8 cellular contexts compared by ENCODE assay signal in the genomic region with DNA sequence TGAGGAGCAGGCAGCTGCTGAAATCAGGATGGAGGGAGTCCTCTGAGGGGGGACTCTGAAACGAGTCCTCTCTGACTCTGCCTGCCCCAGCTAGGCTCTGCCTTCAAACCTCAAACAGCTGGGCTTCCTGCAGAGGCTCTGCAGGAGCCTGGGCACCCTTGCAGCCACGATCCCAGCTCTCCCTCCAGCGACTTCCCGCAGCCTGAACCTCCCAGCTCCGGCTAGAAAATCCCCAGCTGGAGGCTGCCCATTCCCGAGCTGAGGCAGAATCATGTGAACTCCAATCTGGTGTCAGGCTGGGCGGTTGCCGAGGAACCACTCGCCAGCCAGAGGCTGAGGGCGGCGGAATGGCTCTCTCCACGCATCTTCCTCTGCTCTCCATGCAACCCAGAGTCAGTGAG.
A peak's percentile ranks its signal among the peaks of the same experiment; 100 is the strongest.
DNase-seq lines count a peak whose midpoint lies in the region; ATAC-seq and TF ChIP-seq lines count a peak whose summit lies in the region.

Gene GPR68 (minus strand): TSS at position 204 of the 401 bp plus-strand sequence. CDS start 9,654 bp downstream, outside the sequence.

- in situ Hi-C loops in astrocyte of the spinal cord (cut with HindIII; ENCODE audit: low sequenced_read_pairs) (no loop called here), GM13977 (cut with MboI; ENCODE audit: low pct_unique_long_range_greater_than_20kb, low sequenced_read_pairs, unreplicated experiment) (no loop called here)

- peak within 1 kb of the TSS; percentile 85 for H3K4me3 Mint-ChIP-seq in stimulated activated effector memory CD8-positive, alpha-beta T cell treated with anti-CD3 and anti-CD28 coated beads, Interleukin-12 subunit alpha, Interleukin-12 subunit beta, amount 100 ng/mL, for 72 hours

- peak within 1 kb of the TSS; percentile 22 for H3K4me3 ChIP-seq in astrocyte of the spinal cord (ENCODE audit: low read depth, low read length)

- ATAC-seq in stimulated activated effector memory CD8-positive, alpha-beta T cell treated with anti-CD3 and anti-CD28 coated beads, Interleukin-12 subunit alpha, Interleukin-12 subunit beta, amount 100 ng/mL, for 72 hours = no peak
- ATAC-seq in GM21825 (IDR thresholded peaks at IDR 0.05; ENCODE audit: unreplicated experiment) = no peak

- peaks cover 98% of the 10 kb centered on the region for H3K36me3 Mint-ChIP-seq in stimulated activated effector memory CD8-positive, alpha-beta T cell treated with anti-CD3 and anti-CD28 coated beads, Interleukin-12 subunit alpha, Interleukin-12 subunit beta, amount 100 ng/mL, for 72 hours

- TF ChIP-seq CTCF in astrocyte of the spinal cord (IDR thresholded peaks at IDR 0.05; ENCODE audit: low read depth, low read length) = no peak
- TF ChIP-seq CTCF in GM13977 (IDR thresholded peaks at IDR 0.05; ENCODE audit: extremely low read depth, insufficient read depth, missing control alignments) = no peak

- peaks cover 4% of the 10 kb centered on the region for H3K9me3 Mint-ChIP-seq in stimulated activated effector memory CD8-positive, alpha-beta T cell treated with anti-CD3 and anti-CD28 coated beads, Interleukin-12 subunit alpha, Interleukin-12 subunit beta, amount 100 ng/mL, for 72 hours

- DNase-seq in NCI-H1105 treated with DMSO at 0.1 percent for 48 hours (lab: John Stamatoyannopoulos, UW) = peak; percentile 18
- no peak for DNase-seq in NCI-H1105 (lab: John Stamatoyannopoulos, UW)
- peak; percentile 82 for DNase-seq in NCI-H2171 treated with DMSO at 0.1 percent for 48 hours (lab: John Stamatoyannopoulos, UW)
- peak; percentile 74 for DNase-seq in astrocyte of the spinal cord (ENCODE audit: low read depth, low spot score)
- DNase-seq in iPS-NIHi7 (ENCODE audit: extremely low spot score) = peak; percentile 56
- no peak for DNase-seq in stimulated activated effector memory CD8-positive, alpha-beta T cell treated with anti-CD3 and anti-CD28 coated beads, Interleukin-12 subunit alpha, Interleukin-12 subunit beta, amount 100 ng/mL, for 72 hours (ENCODE audit: low spot score in 2 of 2)
- DNase-seq in GM13977 (ENCODE audit: low spot score) = no peak

- H3K27ac Mint-ChIP-seq in stimulated activated effector memory CD8-positive, alpha-beta T cell treated with anti-CD3 and anti-CD28 coated beads, Interleukin-12 subunit alpha, Interleukin-12 subunit beta, amount 100 ng/mL, for 72 hours = peak within 1 kb of the TSS; percentile 93

- peaks cover 73% of the 10 kb centered on the region for H3K4me1 Mint-ChIP-seq in stimulated activated effector memory CD8-positive, alpha-beta T cell treated with anti-CD3 and anti-CD28 coated beads, Interleukin-12 subunit alpha, Interleukin-12 subunit beta, amount 100 ng/mL, for 72 hours

Comparison
In these comparisons a context has a peak if more than half of its experiments do, and no peak if none do; other contexts are left out.
1. DNase-seq: peak in NCI-H1105 treated with DMSO at 0.1 percent for 48 hours (single experiment), NCI-H2171 treated with DMSO at 0.1 percent for 48 hours (single experiment), astrocyte of the spinal cord (single experiment) and iPS-NIHi7 (single experiment); none in NCI-H1105 (single experiment), stimulated activated effector memory CD8-positive, alpha-beta T cell treated with anti-CD3 and anti-CD28 coated beads, Interleukin-12 subunit alpha, Interleukin-12 subunit beta, amount 100 ng/mL, for 72 hours (0 of 2) and GM13977 (single experiment).